ENCODE assay signal across 13 cellular contexts in genomic region chr11:6497069-6497839, GRCh38. TPM values are rescaled to one million over a fixed set of nuclear protein-coding genes. Genes with fewer than 3 reads are reported as not detected.
DNase-seq lines count a peak whose midpoint lies in the region; ATAC-seq and TF ChIP-seq lines count a peak whose summit lies in the region.
"Had no signal": no experiment of that assay in that cellular context is flagged by ENCODE, and none has a peak within 500 bp of the region (broad histone marks: within the 10 kb centered on the region; RNA-seq: fewer than 3 reads in every experiment).

DNHD1 (plus strand) TSS chr11:6497280; CDS start chr11:6498216, 936 bp downstream.

- no peak within 1 kb of the TSS for H3K4me3 Mint-ChIP-seq in activated naive CD8-positive, alpha-beta T cell treated with anti-CD3 and anti-CD28 coated beads, Interleukin-2, amount 10 ng/mL, durations not matched to agents 7 days and 5 days
- H3K4me3 Mint-ChIP-seq: T-helper 1 cell treated with Interleukin-12 subunit alpha and Interleukin-12 subunit beta and Interleukin-4 antibody, amounts not matched to agents 30 μg/mL and 1 μg/mL, for 36 hours had no signal

- ATAC-seq in activated naive CD8-positive, alpha-beta T cell treated with anti-CD3 and anti-CD28 coated beads, Interleukin-2, amount 10 ng/mL, durations not matched to agents 7 days and 5 days (ENCODE audit: low read depth): no peak

- peaks cover 9% of the 10 kb centered on the region for H3K4me1 Mint-ChIP-seq in activated naive CD8-positive, alpha-beta T cell treated with anti-CD3 and anti-CD28 coated beads, Interleukin-2, amount 10 ng/mL, durations not matched to agents 7 days and 5 days

- no peak within 1 kb of the TSS for H3K27ac ChIP-seq in HUES48 (ENCODE audit: low read depth, low read length)
- no peak within 1 kb of the TSS for H3K27ac ChIP-seq in iPS-20b (ENCODE audit: low read length)
- no peak within 1 kb of the TSS for H3K27ac ChIP-seq in spleen

- DNase-seq in activated naive CD8-positive, alpha-beta T cell treated with anti-CD3 and anti-CD28 coated beads, Interleukin-2, amount 10 ng/mL, durations not matched to agents 7 days and 5 days: no peak
- DNase-seq in spleen (no peak), GM10266 (ENCODE audit: extremely low spot score) (no peak), MV-4-11 (lab: John Stamatoyannopoulos, UW) (no peak), NCI-H1694 (lab: John Stamatoyannopoulos, UW) (no peak)
- no peak for DNase-seq in stimulated activated CD4-positive, alpha-beta T cell treated with anti-CD3 and anti-CD28 coated beads, Interleukin-4, amount 100 ng/mL, for 24 hours
- DNase-seq: activated effector memory CD4-positive, alpha-beta T cell treated with anti-CD3 and anti-CD28 coated beads, Interleukin-2, amount 50 U/mL, for 16 hours; DND-41; NCI-H82; small intestine had no signal

- POLR2A ChIA-PET in activated naive CD8-positive, alpha-beta T cell treated with anti-CD3 and anti-CD28 coated beads, Interleukin-2, amount 10 ng/mL, durations not matched to agents 7 days and 5 days (lab: Charles Lee): no interaction called here

- H3K4me3 ChIP-seq in HUES48 (ENCODE audit: low read depth, low read length) (peak within 1 kb of the TSS; percentile 13; the same call in 1 of the 2 replicates), iPS-20b (ENCODE audit: low read length) (peak within 1 kb of the TSS; percentile 58; the same call in 1 of the 2 replicates), spleen (peak within 1 kb of the TSS in 1 of 8 donors; percentile 8)

- no peaks in the 10 kb centered on the region for H3K27me3 Mint-ChIP-seq in activated naive CD8-positive, alpha-beta T cell treated with anti-CD3 and anti-CD28 coated beads, Interleukin-2, amount 10 ng/mL, durations not matched to agents 7 days and 5 days

- TF ChIP-seq CTCF in spleen (IDR thresholded peaks at IDR 0.05 in 8 of 11, conservative IDR thresholded peaks at IDR 0.05 in 3 of 11): no peak
- no peak for TF ChIP-seq CTCF in GM10266 (IDR thresholded peaks at IDR 0.05; ENCODE audit: control insufficient read depth, insufficient read depth, low read depth, missing control alignments)

- H3K36me3 Mint-ChIP-seq in activated naive CD8-positive, alpha-beta T cell treated with anti-CD3 and anti-CD28 coated beads, Interleukin-2, amount 10 ng/mL, durations not matched to agents 7 days and 5 days: peaks cover 8% of the 10 kb centered on the region

- H3K9me3 ChIP-seq in HUES48 (ENCODE audit: control insufficient read depth, insufficient read depth, low read length) (no peaks in the 10 kb centered on the region), iPS-20b (ENCODE audit: insufficient read depth, low read depth, low read length) (no peaks in the 10 kb centered on the region), spleen (no peaks in the 10 kb centered on the region)

- H3K4me1 ChIP-seq in HUES48 (ENCODE audit: control insufficient read depth, insufficient read depth, low read length) (0 out of 2 replicates have a peak, but pooled peaks cover 4% of the 10 kb centered on the region), iPS-20b (ENCODE audit: insufficient read depth, low read length) (peaks cover 3% of the 10 kb centered on the region; the same call in 1 of the 2 replicates), spleen (no peaks in the 10 kb centered on the region)

- TF ChIP-seq POLR2A in spleen (IDR thresholded peaks at IDR 0.05): no peak

- intact Hi-C loops in spleen (cut with DNase I; ENCODE audit: low total_unique reads): no loop called here

- H3K36me3 ChIP-seq in HUES48 (ENCODE audit: control insufficient read depth, insufficient read depth, low read length) (peaks cover 22% of the 10 kb centered on the region), iPS-20b (ENCODE audit: insufficient read depth, low read depth, low read length) (peaks cover 15% of the 10 kb centered on the region; the same call in 1 of the 2 replicates), spleen (peaks cover 0 to 82% (median 14%) of the 10 kb centered on the region in 6 donors)

- WGBS in spleen, 5 donors: 73 to 88% (median 80%) methylated on average over 32 to 33 of the region's 33 CpGs

- H3K27ac Mint-ChIP-seq in activated naive CD8-positive, alpha-beta T cell treated with anti-CD3 and anti-CD28 coated beads, Interleukin-2, amount 10 ng/mL, durations not matched to agents 7 days and 5 days: no peak within 1 kb of the TSS
- H3K27ac Mint-ChIP-seq: T-helper 1 cell treated with Interleukin-12 subunit alpha and Interleukin-12 subunit beta and Interleukin-4 antibody, amounts not matched to agents 30 μg/mL and 1 μg/mL, for 36 hours had no signal

- H3K9me3 Mint-ChIP-seq in activated naive CD8-positive, alpha-beta T cell treated with anti-CD3 and anti-CD28 coated beads, Interleukin-2, amount 10 ng/mL, durations not matched to agents 7 days and 5 days: no peaks in the 10 kb centered on the region
- H3K9me3 Mint-ChIP-seq: T-helper 1 cell treated with Interleukin-12 subunit alpha and Interleukin-12 subunit beta and Interleukin-4 antibody, amounts not matched to agents 30 μg/mL and 1 μg/mL, for 36 hours had no signal

- H3K27me3 ChIP-seq in HUES48 (ENCODE audit: control insufficient read depth, insufficient read depth, low read length): no peaks in the 10 kb centered on the region
- H3K27me3 ChIP-seq in iPS-20b (ENCODE audit: insufficient read depth, low read length): no peaks in the 10 kb centered on the region
- H3K27me3 ChIP-seq in spleen (replicated peaks in 1 of 7): no peaks in the 10 kb centered on the region

- no peak within 1 kb of the TSS for H3K9ac ChIP-seq in HUES48 (ENCODE audit: low read depth, low read length)
- peak within 1 kb of the TSS; percentile 49; the same call in 1 of the 2 replicates for H3K9ac ChIP-seq in iPS-20b (ENCODE audit: low read depth, low read length)

RNA-seq across cellular contexts. Expression of gene DNHD1, which starts in this region (rescaled TPM):
- total RNA-seq in activated naive CD8-positive, alpha-beta T cell treated with anti-CD3 and anti-CD28 coated beads, Interleukin-2, amount 10 ng/mL, durations not matched to agents 7 days and 5 days: 10 to 100 TPM; 32.3 to 35.5 TPM
- total RNA-seq in spleen: 10 to 100 TPM; 19.0 to 40.7 (median 27.6) TPM
- 10 to 100 TPM in 2 of 3 donors, 1 to 10 TPM in 1; 6.0 to 17.0 (median 15.1) TPM for polyA plus RNA-seq in spleen
